15 cellular contexts compared by ENCODE assay signal in the genomic region with DNA sequence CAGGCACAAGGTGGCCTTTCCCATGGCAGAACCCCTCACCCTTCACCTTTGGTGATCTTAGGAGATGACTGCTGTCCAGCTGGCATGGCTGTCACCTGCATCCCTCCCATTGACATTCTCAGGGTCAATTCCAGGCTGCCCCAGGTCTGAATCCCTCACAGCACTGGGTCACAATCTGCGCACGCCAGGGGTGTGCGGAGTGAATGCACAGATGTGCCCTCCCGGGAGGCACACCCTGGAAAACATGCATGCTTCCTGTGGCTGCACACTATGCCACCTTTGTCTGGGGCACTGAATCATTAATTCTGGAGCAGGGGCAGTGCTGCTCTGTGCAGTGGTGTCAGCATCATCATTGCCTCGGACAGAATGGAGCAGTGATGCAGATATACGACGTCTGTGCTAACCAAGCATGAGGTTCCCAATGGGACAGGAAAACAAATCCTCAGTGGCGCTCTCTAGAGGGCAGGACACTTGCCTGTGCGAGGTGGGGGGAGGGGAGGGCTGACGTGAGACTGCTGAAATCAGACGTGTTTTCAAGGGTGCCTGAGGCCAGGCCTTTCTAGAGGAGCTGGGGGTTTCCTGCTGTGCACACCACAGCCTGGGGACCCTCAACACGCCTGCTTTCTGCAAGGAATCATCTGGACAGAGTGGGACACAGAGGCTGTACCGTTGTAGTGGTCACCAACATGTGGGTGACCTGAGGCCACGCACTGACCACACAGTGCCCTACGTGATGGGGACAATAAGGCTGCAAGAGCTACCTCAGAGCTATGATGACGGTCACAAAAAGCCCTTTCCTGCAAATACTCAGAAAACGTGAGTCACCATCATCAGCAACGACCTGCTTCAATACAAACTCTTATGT.
DNase-seq lines count a peak whose midpoint lies in the region; ATAC-seq, FAIRE-seq and TF ChIP-seq lines count a peak whose summit lies in the region.
"Had no signal": no experiment of that assay in that cellular context is flagged by ENCODE, and none has a peak within 500 bp of the region (broad histone marks: within the 10 kb centered on the region; RNA-seq: fewer than 3 reads in every experiment).

No MANE protein-coding gene starts in this region.

- peak; percentile 78 for DNase-seq in activated CD8-positive, alpha-beta memory T cell treated with anti-CD3 and anti-CD28 coated beads, Interleukin-2, amount 10 ng/mL, durations not matched to agents 7 days and 5 days
- DNase-seq in activated CD8-positive, alpha-beta memory T cell treated with anti-CD3 and anti-CD28 coated beads, Interleukin-2, amount 50 U/mL, for 4 hours, result no peak
- DNase-seq in MV-4-11 (lab: John Stamatoyannopoulos, UW) (peak; percentile 2), bronchial epithelial cell (ENCODE audit: low read depth) (no peak), left lung (no peak)
- no peak for DNase-seq in stimulated activated naive B cell treated with anti-CD40 and anti-IgM and Interleukin-4, amounts not matched to agents 10 μg/mL and 1 μg/mL and 100 μg/mL, for 72 hours
- DNase-seq: activated naive CD4-positive, alpha-beta T cell treated with anti-CD3 and anti-CD28 coated beads for 36 hours; dermis blood vessel endothelial cell; foreskin melanocyte; HFFc6; left ventricle myocardium superior; NCI-H2029 treated with DMSO at 0.1 percent for 48 hours; PC-9 had no signal

- H3K9me3 ChIP-seq in left lung, result no peaks in the 10 kb centered on the region

- H3K27me3 ChIP-seq in bronchial epithelial cell (ENCODE audit: control insufficient read depth, insufficient read depth, low read length) (no peaks in the 10 kb centered on the region), left lung (no peaks in the 10 kb centered on the region)

- peaks cover 3% of the 10 kb centered on the region for H3K36me3 ChIP-seq in bronchial epithelial cell (ENCODE audit: control insufficient read depth, insufficient read depth, low read length)
- peaks cover 0 to 36% of the 10 kb centered on the region in 2 donors for H3K36me3 ChIP-seq in left lung

- peaks cover 0 to 38% of the 10 kb centered on the region in 2 donors for H3K4me1 ChIP-seq in left lung

- H3K27ac Mint-ChIP-seq in activated CD8-positive, alpha-beta memory T cell treated with anti-CD3 and anti-CD28 coated beads, Interleukin-2, amount 10 ng/mL, durations not matched to agents 7 days and 5 days, result peak overlapping the region; percentile 88
- H3K27ac Mint-ChIP-seq in stimulated activated naive B cell treated with anti-CD40 and anti-IgM and Interleukin-4, amounts not matched to agents 10 μg/mL and 1 μg/mL and 100 μg/mL, for 72 hours, result peak overlapping the region; percentile 82
- H3K27ac Mint-ChIP-seq: activated naive CD4-positive, alpha-beta T cell treated with anti-CD3 and anti-CD28 coated beads for 36 hours; HFFc6 had no signal

- intact Hi-C loops in left lung (cut with DNase I), result no loop called here

- peaks cover 6% of the 10 kb centered on the region for H3K36me3 Mint-ChIP-seq in activated CD8-positive, alpha-beta memory T cell treated with anti-CD3 and anti-CD28 coated beads, Interleukin-2, amount 10 ng/mL, durations not matched to agents 7 days and 5 days
- peaks cover 34 to 58% of the 10 kb centered on the region in 2 donors for H3K36me3 Mint-ChIP-seq in stimulated activated naive B cell treated with anti-CD40 and anti-IgM and Interleukin-4, amounts not matched to agents 10 μg/mL and 1 μg/mL and 100 μg/mL, for 72 hours

- H3K4me3 ChIP-seq in bronchial epithelial cell (ENCODE audit: low read depth, low read length) (no peak overlapping the region), left lung (no peak overlapping the region)
- H3K4me3 ChIP-seq: PC-9 had no signal

- TF ChIP-seq CTCF in bronchial epithelial cell (IDR thresholded peaks at IDR 0.05; ENCODE audit: insufficient read depth, low read length, severe bottlenecking) (peak; percentile 4), left lung (IDR thresholded peaks at IDR 0.05) (no peak)

- H3K9me3 Mint-ChIP-seq in activated CD8-positive, alpha-beta memory T cell treated with anti-CD3 and anti-CD28 coated beads, Interleukin-2, amount 10 ng/mL, durations not matched to agents 7 days and 5 days (ENCODE audit: low read depth), result no peaks in the 10 kb centered on the region
- no peaks in the 10 kb centered on the region for H3K9me3 Mint-ChIP-seq in stimulated activated naive B cell treated with anti-CD40 and anti-IgM and Interleukin-4, amounts not matched to agents 10 μg/mL and 1 μg/mL and 100 μg/mL, for 72 hours
- H3K9me3 Mint-ChIP-seq: activated naive CD4-positive, alpha-beta T cell treated with anti-CD3 and anti-CD28 coated beads for 36 hours; HFFc6 had no signal

- no peak overlapping the region for H3K27ac ChIP-seq in left lung
- H3K27ac ChIP-seq: PC-9 had no signal

- peak; percentile 73 for ATAC-seq in activated CD8-positive, alpha-beta memory T cell treated with anti-CD3 and anti-CD28 coated beads, Interleukin-2, amount 10 ng/mL, durations not matched to agents 7 days and 5 days
- no peak for ATAC-seq in stimulated activated naive B cell treated with anti-CD40 and anti-IgM and Interleukin-4, amounts not matched to agents 10 μg/mL and 1 μg/mL and 100 μg/mL, for 72 hours (replicated peaks)
- ATAC-seq in GM19397 (IDR thresholded peaks at IDR 0.05; ENCODE audit: unreplicated experiment) (no peak), GM18519 (IDR thresholded peaks at IDR 0.05; ENCODE audit: low FRiP score, unreplicated experiment) (no peak), left lung (no peak)
- ATAC-seq: left ventricle myocardium superior had no signal

- CTCF ChIA-PET in activated CD8-positive, alpha-beta memory T cell treated with anti-CD3 and anti-CD28 coated beads, Interleukin-2, amount 10 ng/mL, durations not matched to agents 7 days and 5 days (lab: Charles Lee), result interaction anchor here (0.8 to 1.2 kb wide), 6 partner anchors 13 to 69 kb away, joined by 3 to 4 read pairs (median 3); no protein-coding TSS in a partner anchor

- FAIRE-seq in bronchial epithelial cell (lab: Jason Lieb, UNC), result no peak

- H3K4me1 Mint-ChIP-seq in activated CD8-positive, alpha-beta memory T cell treated with anti-CD3 and anti-CD28 coated beads, Interleukin-2, amount 10 ng/mL, durations not matched to agents 7 days and 5 days, result peaks cover 62% of the 10 kb centered on the region
- peaks cover 55% of the 10 kb centered on the region in 2 donors for H3K4me1 Mint-ChIP-seq in stimulated activated naive B cell treated with anti-CD40 and anti-IgM and Interleukin-4, amounts not matched to agents 10 μg/mL and 1 μg/mL and 100 μg/mL, for 72 hours

- H3K27me3 Mint-ChIP-seq in activated CD8-positive, alpha-beta memory T cell treated with anti-CD3 and anti-CD28 coated beads, Interleukin-2, amount 10 ng/mL, durations not matched to agents 7 days and 5 days, result no peaks in the 10 kb centered on the region
- H3K27me3 Mint-ChIP-seq in stimulated activated naive B cell treated with anti-CD40 and anti-IgM and Interleukin-4, amounts not matched to agents 10 μg/mL and 1 μg/mL and 100 μg/mL, for 72 hours, result no peaks in the 10 kb centered on the region

- H3K4me3 Mint-ChIP-seq in activated CD8-positive, alpha-beta memory T cell treated with anti-CD3 and anti-CD28 coated beads, Interleukin-2, amount 10 ng/mL, durations not matched to agents 7 days and 5 days, result no peak overlapping the region
- no peak overlapping the region for H3K4me3 Mint-ChIP-seq in stimulated activated naive B cell treated with anti-CD40 and anti-IgM and Interleukin-4, amounts not matched to agents 10 μg/mL and 1 μg/mL and 100 μg/mL, for 72 hours
- H3K4me3 Mint-ChIP-seq: activated naive CD4-positive, alpha-beta T cell treated with anti-CD3 and anti-CD28 coated beads for 36 hours; HFFc6 had no signal

Comparison
In these comparisons a context has a peak if more than half of its experiments do, and no peak if none do; other contexts are left out.
1. DNase-seq: peak in activated CD8-positive, alpha-beta memory T cell treated with anti-CD3 and anti-CD28 coated beads, Interleukin-2, amount 10 ng/mL, durations not matched to agents 7 days and 5 days (single experiment) and MV-4-11 (single experiment); none in activated CD8-positive, alpha-beta memory T cell treated with anti-CD3 and anti-CD28 coated beads, Interleukin-2, amount 50 U/mL, for 4 hours (single experiment), bronchial epithelial cell (single experiment), stimulated activated naive B cell treated with anti-CD40 and anti-IgM and Interleukin-4, amounts not matched to agents 10 μg/mL and 1 μg/mL and 100 μg/mL, for 72 hours (single experiment) and left lung (0 of 2).